In genomic region chr16:64092284-64092683, GRCh38 we compare ENCODE assay signal across 21 cellular contexts.
DNase-seq lines count a peak whose midpoint lies in the region; ATAC-seq, FAIRE-seq and TF ChIP-seq lines count a peak whose summit lies in the region.
"Had no signal": no experiment of that assay in that cellular context is flagged by ENCODE, and none has a peak within 500 bp of the region (broad histone marks: within the 10 kb centered on the region; RNA-seq: fewer than 3 reads in every experiment).

No MANE protein-coding gene starts in this region.

- FAIRE-seq in astrocyte (lab: Jason Lieb, UNC): peak; percentile 99
- FAIRE-seq: A204.1, GM12892, GM19239 had no signal

- H3K9me3 Mint-ChIP-seq in HFFc6: no peaks in the 10 kb centered on the region
- peaks cover 11% of the 10 kb centered on the region for H3K9me3 Mint-ChIP-seq in astrocyte (ENCODE audit: unreplicated experiment)
- H3K9me3 Mint-ChIP-seq: nephron had no signal

- H3K4me3 Mint-ChIP-seq in HFFc6 (peak overlapping the region; percentile 50), astrocyte (ENCODE audit: unreplicated experiment) (no peak overlapping the region)
- H3K4me3 Mint-ChIP-seq: nephron had no signal

- WGBS in heart left ventricle, 4 donors: 88 to 95% (median 90%) methylated on average over 3 of the region's 3 CpGs

- H3K36me3 ChIP-seq in ACC112 (ENCODE audit: insufficient read depth, low read length) (no peaks in the 10 kb centered on the region), astrocyte (ENCODE audit: insufficient read depth, low read length) (no peaks in the 10 kb centered on the region), heart left ventricle (no peaks in the 10 kb centered on the region)
- H3K36me3 ChIP-seq: left lung, spleen, tibial artery had no signal

- H2AFZ ChIP-seq in ACC112 (ENCODE audit: low read length, unreplicated experiment): peak overlapping the region; percentile 83
- peak overlapping the region; percentile 60 for H2AFZ ChIP-seq in astrocyte (ENCODE audit: low read depth, low read length)

- TF ChIP-seq CTCF in HFFc6 (IDR thresholded peaks at IDR 0.05) (no peak), astrocyte (IDR thresholded peaks at IDR 0.05; ENCODE audit: insufficient read depth, low read depth, low read length) (no peak), heart left ventricle (IDR thresholded peaks at IDR 0.05) (no peak)

- H3K27me3 ChIP-seq in ACC112 (ENCODE audit: insufficient read depth, low read length): no peaks in the 10 kb centered on the region
- H3K27me3 ChIP-seq in astrocyte (ENCODE audit: insufficient read depth, low read length): no peaks in the 10 kb centered on the region
- H3K27me3 ChIP-seq in heart left ventricle: no peaks in the 10 kb centered on the region
- H3K27me3 ChIP-seq: left lung, spleen, tibial artery had no signal

- intact Hi-C loops in heart left ventricle (cut with DNase I): loop anchor here in 5 of 10 donors (5.0 to 10.0 kb wide), 4 partner anchors 360 to 1025 kb away; no protein-coding TSS in a partner anchor

- no peaks in the 10 kb centered on the region for H4K20me1 ChIP-seq in astrocyte (ENCODE audit: insufficient read depth, low read length)

- DNase-seq in HFFc6 (peak; percentile 68), astrocyte (ENCODE audit: low read depth) (peak; percentile 88), hepatic stellate cell (ENCODE audit: low spot score) (peak; percentile 36), G401 (ENCODE audit: low spot score) (no peak), heart left ventricle (no peak), ecto neural progenitor cell (ENCODE audit: low spot score) (no peak)
- DNase-seq: cortex of kidney, glutamatergic neuron, left lung, NCI-H1436 treated with DMSO at 0.1 percent for 48 hours, NCI-H526 treated with DMSO at 0.1 percent for 48 hours, spleen, tibial artery had no signal

- peak overlapping the region; percentile 39 for H3K4me2 ChIP-seq in astrocyte (ENCODE audit: low read length)

- H3K4me3 ChIP-seq in ACC112 (ENCODE audit: low read depth, low read length) (no peak overlapping the region), astrocyte (ENCODE audit: insufficient read depth, low read depth, low read length) (no peak overlapping the region), heart left ventricle (no peak overlapping the region)
- H3K4me3 ChIP-seq: left lung, spleen, tibial artery had no signal

- H3K4me1 ChIP-seq in ACC112 (ENCODE audit: control insufficient read depth, insufficient read depth, low read length, unreplicated experiment): peaks cover 13% of the 10 kb centered on the region
- H3K4me1 ChIP-seq in astrocyte (ENCODE audit: insufficient read depth, low read length): peaks cover 12% of the 10 kb centered on the region
- H3K4me1 ChIP-seq in heart left ventricle: no peaks in the 10 kb centered on the region
- H3K4me1 ChIP-seq: left lung, spleen, tibial artery had no signal

- in situ Hi-C loops in G401 (cut with HindIII; ENCODE audit: low sequenced_read_pairs): no loop called here

- peak overlapping the region; percentile 42 for H3K9ac ChIP-seq in astrocyte (ENCODE audit: low read length)

- no peak for TF ChIP-seq POLR2A in heart left ventricle (IDR thresholded peaks at IDR 0.05)

- peak overlapping the region; percentile 70 for H3K27ac Mint-ChIP-seq in HFFc6
- H3K27ac Mint-ChIP-seq in astrocyte (ENCODE audit: unreplicated experiment): peak overlapping the region; percentile 99
- H3K27ac Mint-ChIP-seq: activated naive CD4-positive, alpha-beta T cell treated with anti-CD3 and anti-CD28 coated beads, Interleukin-2, amount 50 U/mL, for 72 hours; nephron had no signal

- H3K27me3 Mint-ChIP-seq in HFFc6 (ENCODE audit: insufficient read depth) (no peaks in the 10 kb centered on the region; the same call in 1 of the 2 replicates), astrocyte (ENCODE audit: low read depth, unreplicated experiment) (no peaks in the 10 kb centered on the region)

- ATAC-seq in heart left ventricle (no peak), GM21737 (IDR thresholded peaks at IDR 0.05; ENCODE audit: unreplicated experiment) (no peak)
- ATAC-seq: activated naive CD4-positive, alpha-beta T cell treated with anti-CD3 and anti-CD28 coated beads, Interleukin-2, amount 50 U/mL, for 72 hours; left lung had no signal

- peaks cover 10% of the 10 kb centered on the region for H3K36me3 Mint-ChIP-seq in HFFc6 (ENCODE audit: low read depth)
- no peaks in the 10 kb centered on the region for H3K36me3 Mint-ChIP-seq in astrocyte (ENCODE audit: low read depth, unreplicated experiment)

- peaks cover 47% of the 10 kb centered on the region for H3K4me1 Mint-ChIP-seq in HFFc6 (ENCODE audit: low read depth)
- H3K4me1 Mint-ChIP-seq in astrocyte (ENCODE audit: low read depth, unreplicated experiment): peaks cover 22% of the 10 kb centered on the region
- H3K4me1 Mint-ChIP-seq: nephron had no signal

- no peaks in the 10 kb centered on the region for H3K79me2 ChIP-seq in ACC112 (ENCODE audit: control insufficient read depth, insufficient read depth, low read length, unreplicated experiment)
- H3K79me2 ChIP-seq in astrocyte (ENCODE audit: insufficient read depth, low read length): no peaks in the 10 kb centered on the region

- peak overlapping the region; percentile 43 for H3K27ac ChIP-seq in ACC112 (ENCODE audit: low read depth, low read length)
- H3K27ac ChIP-seq in astrocyte (ENCODE audit: low read depth, low read length): peak overlapping the region; percentile 70
- H3K27ac ChIP-seq in heart left ventricle: no peak overlapping the region
- H3K27ac ChIP-seq: left lung, spleen, tibial artery, VCaP had no signal

- H3K9me3 ChIP-seq in astrocyte (ENCODE audit: insufficient read depth, low read depth, low read length): no peaks in the 10 kb centered on the region
- no peaks in the 10 kb centered on the region for H3K9me3 ChIP-seq in heart left ventricle
- H3K9me3 ChIP-seq: left lung, tibial artery had no signal

Comparison
In these comparisons a context has a peak if more than half of its experiments do, and no peak if none do; other contexts are left out.
1. H3K27ac ChIP-seq: peak in ACC112 (single experiment) and astrocyte (single experiment); none in heart left ventricle (0 of 12).
2. DNase-seq: peak in HFFc6 (single experiment), astrocyte (single experiment) and hepatic stellate cell (single experiment); none in G401 (single experiment), heart left ventricle (0 of 5) and ecto neural progenitor cell (single experiment).